16 cellular contexts compared by ENCODE assay signal in genomic region chr7:130180571-130180971, GRCh38. TPM values are rescaled to one million over a fixed set of nuclear protein-coding genes. Genes with fewer than 3 reads are reported as not detected.
DNase-seq lines count a peak whose midpoint lies in the region; ATAC-seq and TF ChIP-seq lines count a peak whose summit lies in the region.
"Had no signal": no experiment of that assay in that cellular context is flagged by ENCODE, and none has a peak within 500 bp of the region (broad histone marks: within the 10 kb centered on the region; RNA-seq: fewer than 3 reads in every experiment).

No MANE protein-coding gene starts in this region.

- H3K4me1 ChIP-seq in tibial artery: no peaks in the 10 kb centered on the region
- H3K4me1 ChIP-seq: colonic mucosa had no signal

- peak overlapping the region; percentile 35; the same call in 1 of the 2 replicates for H3K27ac Mint-ChIP-seq in HFFc6
- H3K27ac Mint-ChIP-seq in activated naive CD8-positive, alpha-beta T cell: peak overlapping the region; percentile 88
- H3K27ac Mint-ChIP-seq: T-helper 17 cell had no signal

- no peak overlapping the region for H3K4me3 Mint-ChIP-seq in HFFc6
- no peak overlapping the region for H3K4me3 Mint-ChIP-seq in activated naive CD8-positive, alpha-beta T cell
- H3K4me3 Mint-ChIP-seq: naive thymus-derived CD4-positive, alpha-beta T cell; T-helper 17 cell had no signal

- peak; percentile 77 for DNase-seq in Daoy (ENCODE audit: low read depth)
- DNase-seq in HFFc6: peak; percentile 43
- DNase-seq in putamen (ENCODE audit: low spot score): peak; percentile 13
- DNase-seq in effector CD8-positive, alpha-beta T cell (lab: John Stamatoyannopoulos, UW): no peak
- DNase-seq in tibial artery: no peak
- DNase-seq in NCI-H69 (lab: John Stamatoyannopoulos, UW): no peak
- DNase-seq: colonic mucosa, kidney, T-helper 17 cell had no signal

- no peaks in the 10 kb centered on the region for H3K9me3 ChIP-seq in tibial artery
- H3K9me3 ChIP-seq: colonic mucosa had no signal

- H3K36me3 ChIP-seq in tibial artery: peaks cover 50 to 76% (median 54%) of the 10 kb centered on the region in 3 donors

- peaks cover 11% of the 10 kb centered on the region for H3K36me3 Mint-ChIP-seq in HFFc6 (ENCODE audit: low read depth)
- H3K36me3 Mint-ChIP-seq in activated naive CD8-positive, alpha-beta T cell: peaks cover 31% of the 10 kb centered on the region

- no peaks in the 10 kb centered on the region for H3K9me3 Mint-ChIP-seq in HFFc6
- H3K9me3 Mint-ChIP-seq in activated naive CD8-positive, alpha-beta T cell (ENCODE audit: low read depth): no peaks in the 10 kb centered on the region
- H3K9me3 Mint-ChIP-seq: CD14-positive monocyte; naive thymus-derived CD4-positive, alpha-beta T cell had no signal

- H3K4me3 ChIP-seq in tibial artery: no peak overlapping the region
- H3K4me3 ChIP-seq: colonic mucosa, skin epidermis had no signal

- TF ChIP-seq CTCF in HFFc6 (IDR thresholded peaks at IDR 0.05): no peak
- no peak for TF ChIP-seq CTCF in tibial artery (IDR thresholded peaks at IDR 0.05)

- intact Hi-C loops in tibial artery (cut with DNase I; ENCODE audit: low total_unique reads): no loop called here

- no peaks in the 10 kb centered on the region for H3K27me3 ChIP-seq in tibial artery
- H3K27me3 ChIP-seq: colonic mucosa had no signal

- no peaks in the 10 kb centered on the region for H3K27me3 Mint-ChIP-seq in HFFc6 (ENCODE audit: insufficient read depth)
- H3K27me3 Mint-ChIP-seq in activated naive CD8-positive, alpha-beta T cell: no peaks in the 10 kb centered on the region
- H3K27me3 Mint-ChIP-seq: naive thymus-derived CD4-positive, alpha-beta T cell; T-helper 17 cell had no signal

- H3K4me1 Mint-ChIP-seq in HFFc6 (ENCODE audit: low read depth): peaks cover 10% of the 10 kb centered on the region
- peaks cover 19% of the 10 kb centered on the region for H3K4me1 Mint-ChIP-seq in activated naive CD8-positive, alpha-beta T cell (ENCODE audit: low read depth)
- H3K4me1 Mint-ChIP-seq: CD14-positive monocyte had no signal

- no peak for ATAC-seq in HG03196 (IDR thresholded peaks at IDR 0.05; ENCODE audit: unreplicated experiment)
- ATAC-seq: naive thymus-derived CD4-positive, alpha-beta T cell; T-helper 17 cell had no signal

- H3K27ac ChIP-seq in tibial artery: no peak overlapping the region
- H3K27ac ChIP-seq: colonic mucosa, skin epidermis had no signal

RNA-seq across cellular contexts. Expression of gene TMEM209, which starts 24.6 kb away (rescaled TPM):
- total RNA-seq in Daoy (2014; rRNA removed; shearing (Covaris generic)): 30.9 and 46.7 TPM in 2 replicates
- total RNA-seq in HFFc6 (2021; fragmentation: NEBNext Ultra II Directional; extraction: Animal tissue kit (Norgen Biotek cat#: 25700)): 10 to 100 TPM; 14.2 to 17.3 (median 16.9) TPM

RNA-seq across cellular contexts. Expression of gene SSMEM1, which starts 27.1 kb away (rescaled TPM):
- not detected in 2 replicates for total RNA-seq in Daoy (2014; rRNA removed; shearing (Covaris generic))
- not detected for total RNA-seq in HFFc6 (2021; fragmentation: NEBNext Ultra II Directional; extraction: Animal tissue kit (Norgen Biotek cat#: 25700))
- total RNA-seq: colonic mucosa; frontal cortex; kidney; naive thymus-derived CD4-positive, alpha-beta T cell; OCI-LY7; T-helper 17 cell had no signal

Comparison
In these comparisons a context has a peak if more than half of its experiments do, and no peak if none do; other contexts are left out.
1. DNase-seq: peak in Daoy (single experiment), HFFc6 (single experiment) and putamen (single experiment); none in effector CD8-positive, alpha-beta T cell (single experiment), tibial artery (0 of 2) and NCI-H69 (single experiment).